In genomic region chr17:57672971-57673370, GRCh38 we compare ENCODE assay signal across 21 cellular contexts.
DNase-seq lines count a peak whose midpoint lies in the region; ATAC-seq and TF ChIP-seq lines count a peak whose summit lies in the region.
"Had no signal": no experiment of that assay in that cellular context is flagged by ENCODE, and none has a peak within 500 bp of the region (broad histone marks: within the 10 kb centered on the region; RNA-seq: fewer than 3 reads in every experiment).

No MANE protein-coding gene starts in this region.

- peak overlapping the region; percentile 50 for H3K18ac ChIP-seq in trophoblast cell (ENCODE audit: low read length)

- peaks cover 4% of the 10 kb centered on the region for H3K79me1 ChIP-seq in trophoblast cell (ENCODE audit: low read length)

- H2AFZ ChIP-seq in trophoblast cell (ENCODE audit: insufficient read depth, low read length, poor library complexity), result no peak overlapping the region
- H2AFZ ChIP-seq: PC-9 had no signal

- H3K4me3 ChIP-seq in dorsolateral prefrontal cortex (no peak overlapping the region), trophoblast cell (ENCODE audit: low read depth, low read length) (no peak overlapping the region)
- H3K4me3 ChIP-seq: ascending aorta, heart left ventricle, MG63, PC-9, upper lobe of left lung had no signal

- peak overlapping the region; percentile 36 for H4K8ac ChIP-seq in trophoblast cell (ENCODE audit: low read depth, low read length)

- no CpG with 5 or more reads among the region's 4 CpGs for WGBS in trophoblast cell (ENCODE audit: extremely low coverage, insufficient coverage, insufficient read length)

- no peaks in the 10 kb centered on the region for H3K27me3 Mint-ChIP-seq in WTC11 (ENCODE audit: low read depth)
- H3K27me3 Mint-ChIP-seq: CD4-positive, alpha-beta T cell; stimulated activated memory B cell treated with anti-CD40 and anti-IgM and Interleukin-4, amounts not matched to agents 10 μg/mL and 1 μg/mL and 100 μg/mL, for 72 hours had no signal

- H2BK12ac ChIP-seq in trophoblast cell (ENCODE audit: low read length), result no peak overlapping the region

- H3K27ac ChIP-seq in dorsolateral prefrontal cortex, result peak overlapping the region in 37 of 59 donors; percentile 2 to 83 (median 58)
- H3K27ac ChIP-seq in trophoblast cell (ENCODE audit: low read depth, low read length), result no peak overlapping the region
- H3K27ac ChIP-seq: ascending aorta, PC-9, upper lobe of left lung, VCaP had no signal

- peaks cover 2% of the 10 kb centered on the region for H3K9me3 ChIP-seq in trophoblast cell (ENCODE audit: insufficient read depth, low read depth, low read length)
- H3K9me3 ChIP-seq: ascending aorta, heart left ventricle, MG63, upper lobe of left lung had no signal

- no peak for TF ChIP-seq CTCF in WTC11 (IDR thresholded peaks at IDR 0.05)
- no peak for TF ChIP-seq CTCF in dorsolateral prefrontal cortex (IDR thresholded peaks at IDR 0.05 in 54 of 56, conservative IDR thresholded peaks at IDR 0.05 in 2 of 56; ENCODE audit: low read depth in 1 of 56, partially characterized antibody in 56 of 56)

- H3K27ac Mint-ChIP-seq in WTC11, result 0 out of 2 replicates have a peak overlapping the region, but pooled peaks have one; percentile 73
- H3K27ac Mint-ChIP-seq: stimulated activated memory B cell treated with anti-CD40 and anti-IgM and Interleukin-4, amounts not matched to agents 10 μg/mL and 1 μg/mL and 100 μg/mL, for 72 hours had no signal

- peak overlapping the region; percentile 53 for H4K91ac ChIP-seq in trophoblast cell (ENCODE audit: low read depth, low read length)

- H2BK5ac ChIP-seq in trophoblast cell (ENCODE audit: low read depth, low read length, poor library complexity), result no peak overlapping the region

- H3K4me1 ChIP-seq in trophoblast cell (ENCODE audit: control insufficient read depth in 1 of 2, insufficient read depth in 2 of 2, low read length in 2 of 2), result peaks cover 2 to 12% of the 10 kb centered on the region in 2 experiments

- no peak overlapping the region for H3K23ac ChIP-seq in trophoblast cell (ENCODE audit: low read length)

- H3K79me2 ChIP-seq in trophoblast cell (ENCODE audit: control insufficient read depth, insufficient read depth, low read length, poor library complexity), result no peaks in the 10 kb centered on the region

- intact Hi-C loops in dorsolateral prefrontal cortex (cut with DNase I), result loop anchor here (2.0 to 10.0 kb wide), 5 partner anchors 66 to 542 kb away; no protein-coding TSS in a partner anchor

- no peak overlapping the region for H3K4me2 ChIP-seq in trophoblast cell (ENCODE audit: low read length)
- H3K4me2 ChIP-seq: PC-9 had no signal

- H2BK120ac ChIP-seq in trophoblast cell (ENCODE audit: insufficient read depth, low read length, poor library complexity), result no peak overlapping the region

- peaks cover 2% of the 10 kb centered on the region; the same call in 1 of the 2 replicates for H3K36me3 Mint-ChIP-seq in WTC11

- H3K14ac ChIP-seq in trophoblast cell (ENCODE audit: low read length), result no peak overlapping the region

- H3K9ac ChIP-seq in trophoblast cell (ENCODE audit: low read length), result no peak overlapping the region

- H4K12ac ChIP-seq in trophoblast cell (ENCODE audit: low read depth, low read length), result no peak overlapping the region

- no peak overlapping the region for H2AK5ac ChIP-seq in trophoblast cell (ENCODE audit: low read length)

- POLR2A ChIA-PET in WTC11 (lab: Charles Lee), result no interaction called here

- no peak for ATAC-seq in WTC11
- ATAC-seq: stimulated activated memory B cell treated with anti-CD40 and anti-IgM and Interleukin-4, amounts not matched to agents 10 μg/mL and 1 μg/mL and 100 μg/mL, for 72 hours had no signal

- H3K9me3 Mint-ChIP-seq in WTC11, result no peaks in the 10 kb centered on the region
- H3K9me3 Mint-ChIP-seq: CD4-positive, alpha-beta T cell; stimulated activated memory B cell treated with anti-CD40 and anti-IgM and Interleukin-4, amounts not matched to agents 10 μg/mL and 1 μg/mL and 100 μg/mL, for 72 hours had no signal

- H3K27me3 ChIP-seq in dorsolateral prefrontal cortex (no peaks in the 10 kb centered on the region), trophoblast cell (ENCODE audit: insufficient read depth, low read length) (no peaks in the 10 kb centered on the region)
- H3K27me3 ChIP-seq: ascending aorta, heart left ventricle, MG63, upper lobe of left lung had no signal

- no peak overlapping the region for H3K4me3 Mint-ChIP-seq in WTC11
- H3K4me3 Mint-ChIP-seq: stimulated activated memory B cell treated with anti-CD40 and anti-IgM and Interleukin-4, amounts not matched to agents 10 μg/mL and 1 μg/mL and 100 μg/mL, for 72 hours had no signal

- DNase-seq in activated CD8-positive, alpha-beta memory T cell treated with anti-CD3 and anti-CD28 coated beads for 24 hours, result peak; percentile 52
- DNase-seq in activated CD8-positive, alpha-beta memory T cell treated with anti-CD3 and anti-CD28 coated beads, Interleukin-2, amount 50 U/mL, for 4 hours, result no peak
- DNase-seq in WTC11 (ENCODE audit: low spot score) (no peak), dorsolateral prefrontal cortex (no peak), trophoblast cell (no peak), NCI-H2081 (lab: John Stamatoyannopoulos, UW) (no peak), COLO829 (ENCODE audit: low spot score) (no peak), H4 (ENCODE audit: low spot score) (no peak)
- DNase-seq: CD4-positive, alpha-beta T cell; dermis blood vessel endothelial cell; kidney; MG63; midbrain; NCI-H2029; NCI-H524; PC-9; upper lobe of left lung had no signal

- peaks cover 15 to 21% of the 10 kb centered on the region in 2 experiments for H3K36me3 ChIP-seq in trophoblast cell (ENCODE audit: control insufficient read depth in 1 of 2, insufficient read depth in 2 of 2, low read length in 2 of 2)
- H3K36me3 ChIP-seq: MG63 had no signal

- CTCF ChIA-PET in WTC11 (lab: Charles Lee), result interaction anchor here (1.7 to 2.7 kb wide), 10 partner anchors 36 to 108 kb away, joined by 7 to 33 read pairs (median 12); no protein-coding TSS in a partner anchor

- H3K4me1 Mint-ChIP-seq in WTC11, result peaks cover 14% of the 10 kb centered on the region

- no peak overlapping the region for H3K4ac ChIP-seq in trophoblast cell (ENCODE audit: low read depth, low read length)

TF ChIP-seq in WTC11, 78 proteins besides CTCF, POLR2A, EP300 and RAD21:
- TF ChIP-seq CBFB (CRISPR knock-in tag; IDR thresholded peaks at IDR 0.05; ENCODE audit: low read depth) (no peak), OVOL2 (CRISPR knock-in tag; IDR thresholded peaks at IDR 0.05; ENCODE audit: borderline replicate concordance) (no peak)
TF ChIP-seq in WTC11: peak in this region for 0.
